Comparison of ENCODE assay signal across 12 cellular contexts in the genomic region with DNA sequence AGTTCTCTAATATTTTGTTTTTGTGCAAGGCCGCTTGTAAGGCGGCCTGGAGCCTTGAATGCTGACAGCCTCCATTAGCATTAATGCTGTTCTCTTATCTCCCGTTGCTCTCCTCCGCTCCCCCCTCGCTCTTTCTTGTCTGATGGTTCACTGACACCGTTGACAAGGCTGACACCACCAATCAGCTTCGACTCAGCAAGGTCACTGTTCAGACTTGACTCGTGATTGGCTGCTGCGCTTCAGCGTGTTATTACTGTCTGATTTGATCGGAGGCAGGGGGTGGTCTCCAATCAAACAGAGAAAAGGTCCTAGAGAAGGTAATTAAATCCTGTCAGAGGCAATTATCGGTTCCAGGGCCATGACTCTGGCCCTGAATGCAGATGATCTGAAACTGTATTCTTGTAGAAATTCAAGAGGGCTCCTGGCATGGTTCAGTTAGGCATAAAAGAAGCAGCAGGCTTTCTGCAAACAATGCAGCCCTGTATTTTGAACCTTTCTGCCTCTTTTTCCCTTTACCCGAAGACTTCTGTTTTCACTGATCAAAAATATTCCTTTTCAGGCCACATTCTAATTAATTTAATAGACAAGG. TPM values are rescaled to one million over a fixed set of nuclear protein-coding genes. Genes with fewer than 3 reads are reported as not detected.
DNase-seq lines count a peak whose midpoint lies in the region; TF ChIP-seq lines count a peak whose summit lies in the region.
"Had no signal": no experiment of that assay in that cellular context is flagged by ENCODE, and none has a peak within 500 bp of the region (broad histone marks: within the 10 kb centered on the region; RNA-seq: fewer than 3 reads in every experiment).

No MANE protein-coding gene starts in this region.

- no peaks in the 10 kb centered on the region for H3K4me1 ChIP-seq in esophagus muscularis mucosa

- H3K27ac Mint-ChIP-seq in nephron progenitor cell: no peak overlapping the region
- no peak overlapping the region for H3K27ac Mint-ChIP-seq in activated CD4-positive, alpha-beta T cell treated with anti-CD3 and anti-CD28 coated beads, Interleukin-2, amount 10 ng/mL, durations not matched to agents 24 days and 14 days

- no peak for TF ChIP-seq POLR2A in esophagus muscularis mucosa (IDR thresholded peaks at IDR 0.05; ENCODE audit: low read depth)

- peaks cover 11% of the 10 kb centered on the region for H3K4me1 Mint-ChIP-seq in nephron progenitor cell
- no peaks in the 10 kb centered on the region for H3K4me1 Mint-ChIP-seq in activated CD4-positive, alpha-beta T cell treated with anti-CD3 and anti-CD28 coated beads, Interleukin-2, amount 10 ng/mL, durations not matched to agents 24 days and 14 days

- H3K27me3 ChIP-seq in esophagus muscularis mucosa: no peaks in the 10 kb centered on the region

- H3K27me3 Mint-ChIP-seq in nephron progenitor cell (ENCODE audit: low read depth, poor library complexity): no peaks in the 10 kb centered on the region
- H3K27me3 Mint-ChIP-seq in activated CD4-positive, alpha-beta T cell treated with anti-CD3 and anti-CD28 coated beads, Interleukin-2, amount 10 ng/mL, durations not matched to agents 24 days and 14 days: no peaks in the 10 kb centered on the region

- H3K9me3 ChIP-seq in esophagus muscularis mucosa: no peaks in the 10 kb centered on the region

- no peak overlapping the region for H3K27ac ChIP-seq in esophagus muscularis mucosa (replicated peaks in 1 of 4)
- H3K27ac ChIP-seq: C4-2B, coronary artery had no signal

- intact Hi-C loops in esophagus muscularis mucosa (cut with DNase I): no loop called here
- intact Hi-C loops in activated CD4-positive, alpha-beta T cell treated with anti-CD3 and anti-CD28 coated beads, Interleukin-2, amount 10 ng/mL, durations not matched to agents 24 days and 14 days (cut with micrococcal nuclease): no loop called here

- peak overlapping the region; percentile 1 to 16 (median 5) for H3K4me3 ChIP-seq in esophagus muscularis mucosa
- H3K4me3 ChIP-seq: coronary artery had no signal

- peak overlapping the region; percentile 46 for H3K4me3 Mint-ChIP-seq in nephron progenitor cell
- H3K4me3 Mint-ChIP-seq in activated CD4-positive, alpha-beta T cell treated with anti-CD3 and anti-CD28 coated beads, Interleukin-2, amount 10 ng/mL, durations not matched to agents 24 days and 14 days: no peak overlapping the region

- no peak for TF ChIP-seq EP300 in esophagus muscularis mucosa (IDR thresholded peaks at IDR 0.05)

- WGBS in esophagus muscularis mucosa: 52% methylated on average over 13 of the region's 13 CpGs

- H3K36me3 Mint-ChIP-seq in nephron progenitor cell (ENCODE audit: low read depth): no peaks in the 10 kb centered on the region
- H3K36me3 Mint-ChIP-seq in activated CD4-positive, alpha-beta T cell treated with anti-CD3 and anti-CD28 coated beads, Interleukin-2, amount 10 ng/mL, durations not matched to agents 24 days and 14 days (ENCODE audit: low read depth): no peaks in the 10 kb centered on the region

- H3K9me3 Mint-ChIP-seq in nephron progenitor cell: no peaks in the 10 kb centered on the region
- H3K9me3 Mint-ChIP-seq in activated CD4-positive, alpha-beta T cell treated with anti-CD3 and anti-CD28 coated beads, Interleukin-2, amount 10 ng/mL, durations not matched to agents 24 days and 14 days: no peaks in the 10 kb centered on the region

- DNase-seq in C1 segment of cervical spinal cord (lab: John Stamatoyannopoulos, UW) (peak in 12 of 14 donors; percentile 40 to 83 (median 66)), NCI-H69 (lab: John Stamatoyannopoulos, UW) (peak; percentile 100), esophagus muscularis mucosa (ENCODE audit: extremely low spot score) (no peak), nephron progenitor cell (peak; percentile 47), mucosa of gallbladder (ENCODE audit: low spot score) (no peak), HuH-7 (ENCODE audit: low spot score) (no peak), GM20000 (ENCODE audit: low spot score) (no peak)
- no peak for DNase-seq in activated CD4-positive, alpha-beta T cell treated with anti-CD3 and anti-CD28 coated beads, Interleukin-2, amount 10 ng/mL, durations not matched to agents 24 days and 14 days
- DNase-seq: NCI-H2171 treated with DMSO at 0.1 percent for 48 hours, SW 1271 had no signal

- TF ChIP-seq CTCF in esophagus muscularis mucosa (IDR thresholded peaks at IDR 0.05): no peak
- TF ChIP-seq CTCF in nephron progenitor cell (IDR thresholded peaks at IDR 0.05): no peak
- no peak for TF ChIP-seq CTCF in GM20000 (IDR thresholded peaks at IDR 0.05; ENCODE audit: extremely low read depth, missing control alignments)

- H3K36me3 ChIP-seq in esophagus muscularis mucosa: no peaks in the 10 kb centered on the region

RNA-seq across cellular contexts. Expression of gene MPPED2, which starts 49.3 kb away (rescaled TPM):
- total RNA-seq in esophagus muscularis mucosa (1 to 10 TPM; 2.2 to 4.6 (median 3.3) TPM), mucosa of gallbladder (5.6 TPM)
- total RNA-seq in activated CD4-positive, alpha-beta T cell treated with anti-CD3 and anti-CD28 coated beads, Interleukin-2, amount 10 ng/mL, durations not matched to agents 24 days and 14 days: not detected in 2 replicates

Comparison
In these comparisons a context has a peak if more than half of its experiments do, and no peak if none do; other contexts are left out.
1. DNase-seq: peak in C1 segment of cervical spinal cord (12 of 14), NCI-H69 (single experiment) and nephron progenitor cell (single experiment); none in esophagus muscularis mucosa (single experiment), mucosa of gallbladder (single experiment), HuH-7 (single experiment), GM20000 (single experiment) and activated CD4-positive, alpha-beta T cell treated with anti-CD3 and anti-CD28 coated beads, Interleukin-2, amount 10 ng/mL, durations not matched to agents 24 days and 14 days (single experiment).